Comparison of ENCODE assay signal across 26 cellular contexts in the genomic region with DNA sequence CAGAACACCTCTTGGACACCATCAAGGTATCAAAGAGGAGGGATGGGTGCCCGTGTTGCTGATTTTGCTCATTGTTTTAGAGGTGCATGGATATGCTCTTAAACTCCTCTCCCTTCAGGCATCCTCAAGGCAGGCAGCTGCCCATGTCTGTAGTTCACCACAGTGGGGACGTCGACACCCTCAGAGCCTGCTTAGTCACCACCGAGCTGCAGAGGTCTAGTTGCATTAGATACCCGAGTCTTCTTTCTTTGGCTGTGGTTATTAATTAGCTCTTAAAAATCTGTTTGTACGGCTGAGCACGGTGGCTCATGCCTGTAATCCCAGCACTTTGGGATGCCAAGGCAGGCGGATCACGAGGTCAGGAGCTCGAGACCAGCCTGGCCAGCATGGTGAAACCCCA.
"Had no signal": no experiment of that assay in that cellular context is flagged by ENCODE, and none has a peak within 500 bp of the region (broad histone marks: within the 10 kb centered on the region; RNA-seq: fewer than 3 reads in every experiment).

No MANE protein-coding gene starts in this region.

- DNase-seq: activated B cell treated with CpG ODN at 0.5 μM for 24 hours; activated CD4-positive, alpha-beta memory T cell treated with anti-CD3 and anti-CD28 coated beads, Interleukin-2, amount 10 ng/mL, durations not matched to agents 7 days and 5 days; activated CD4-positive, alpha-beta T cell treated with anti-CD3 and anti-CD28 coated beads for 1 hour; activated CD4-positive, alpha-beta T cell treated with anti-CD3 and anti-CD28 coated beads, Interleukin-2, amount 10 ng/mL, durations not matched to agents 7 days and 5 days; activated gamma-delta T cell; activated naive CD4-positive, alpha-beta T cell treated with anti-CD3 and anti-CD28 coated beads for 36 hours; activated naive CD8-positive, alpha-beta T cell treated with anti-CD3 and anti-CD28 coated beads for 36 hours; activated T-cell treated with anti-CD3 and anti-CD28 coated beads for 4 hours; activated T-cell treated with anti-CD3 and anti-CD28 coated beads, Interleukin-2, amount 50 U/mL, for 48 hours; caudate nucleus; Kasumi-1; KBM-7; MV-4-11; NCI-H1092 treated with DMSO at 0.1 percent for 48 hours; NCI-H1436; NCI-H1694 treated with DMSO at 0.1 percent for 48 hours; NCI-H2029 treated with DMSO at 0.1 percent for 48 hours; NCI-H345; NCI-H510A; NCI-H69; NK-92 treated with Interleukin-12 subunit alpha and Interleukin-12 subunit beta, amount 100 ng/mL, for 24 hours; SHP77 treated with DMSO at 0.1 percent for 48 hours; T-helper 17 cell; T-helper 9 cell had no signal

- H3K9me3 ChIP-seq: breast epithelium had no signal

- H3K27me3 ChIP-seq: breast epithelium had no signal

- ATAC-seq: activated T-helper 17 cell treated with anti-CD3 and anti-CD28 coated beads, Interleukin-2, amount 50 U/mL, for 72 hours; T-helper 17 cell had no signal

- H3K36me3 ChIP-seq: breast epithelium had no signal

- H3K4me3 ChIP-seq: breast epithelium had no signal
